Comparison of ENCODE assay signal across 1 cellular context in genomic region chr7:71404701-71405345, GRCh38.
TF ChIP-seq lines count a peak whose summit lies in the region.

No MANE protein-coding gene starts in this region.

TF ChIP-seq in H1, 55 proteins besides CTCF, POLR2A, EP300 and RAD21:
- TF ChIP-seq CBX5 (IDR thresholded peaks at IDR 0.05; ENCODE audit: low read depth, low read length), result no peak
- TF ChIP-seq YY1 (IDR thresholded peaks at IDR 0.05; ENCODE audit: low read depth, low read length), result no peak
- no peak for TF ChIP-seq MAX (IDR thresholded peaks at IDR 0.05)
- no peak for TF ChIP-seq TAF1 (IDR thresholded peaks at IDR 0.05; ENCODE audit: low read depth, low read length)
